Comparison of ENCODE assay signal across 9 cellular contexts in the genomic region with DNA sequence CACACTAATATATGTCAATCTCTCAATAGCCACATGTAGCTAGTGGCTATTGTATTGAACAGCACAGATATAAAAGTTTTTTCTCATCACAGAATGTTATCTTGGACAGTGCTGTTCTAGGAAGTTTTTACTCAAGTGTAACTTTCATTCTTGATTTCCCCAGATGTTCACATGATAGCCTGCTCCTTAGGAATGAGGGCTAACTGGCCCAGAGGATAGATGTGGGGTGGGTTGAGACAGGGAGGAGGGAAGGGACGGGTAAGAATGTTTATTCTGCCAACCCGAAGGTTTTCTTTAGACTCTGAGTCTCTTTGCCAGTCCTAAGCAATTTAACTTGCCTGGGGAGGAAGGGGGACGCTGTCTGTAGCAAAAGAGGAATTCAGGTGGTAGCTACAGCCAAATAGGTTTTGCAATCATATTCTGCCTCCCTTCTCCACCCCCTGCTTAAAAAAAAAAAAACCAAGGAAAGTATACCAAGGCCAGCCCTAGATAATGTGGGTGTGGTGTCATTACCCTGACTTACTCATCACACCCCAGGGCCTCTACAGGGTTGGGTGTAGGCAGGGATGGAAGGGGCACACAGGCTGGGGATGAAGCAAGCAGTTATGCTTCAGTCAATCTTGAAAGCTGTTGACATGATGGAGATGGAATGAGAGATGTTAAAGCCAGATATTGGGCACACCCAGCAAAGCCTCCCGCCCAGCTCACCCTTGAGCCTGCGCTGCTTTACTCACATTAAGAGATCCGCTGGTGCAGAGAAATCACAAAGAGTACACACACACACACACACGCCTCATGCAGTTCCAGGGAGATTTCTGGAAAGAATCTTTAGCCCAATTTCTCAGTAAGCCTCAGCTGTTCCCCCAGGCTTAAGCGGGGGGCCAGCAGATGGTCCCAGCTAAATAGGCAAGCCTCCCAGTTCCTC. TPM values are rescaled to one million over a fixed set of nuclear protein-coding genes. Genes with fewer than 3 reads are reported as not detected.
DNase-seq lines count a peak whose midpoint lies in the region; ATAC-seq and TF ChIP-seq lines count a peak whose summit lies in the region.
"Had no signal": no experiment of that assay in that cellular context is flagged by ENCODE, and none has a peak within 500 bp of the region (broad histone marks: within the 10 kb centered on the region; RNA-seq: fewer than 3 reads in every experiment).

No MANE protein-coding gene starts in this region.

- H3K4me1 ChIP-seq in adipocyte (ENCODE audit: control insufficient read depth, insufficient read depth, low read length) (peaks cover 56% of the 10 kb centered on the region), upper lobe of right lung (peaks cover 56% of the 10 kb centered on the region), A673 (ENCODE audit: insufficient read depth, low read length, poor library complexity, severe bottlenecking) (no peaks in the 10 kb centered on the region)

- no peaks in the 10 kb centered on the region for H3K27me3 ChIP-seq in adipocyte (replicated peaks; ENCODE audit: control insufficient read depth, insufficient read depth, low read length)
- H3K27me3 ChIP-seq in upper lobe of right lung: no peaks in the 10 kb centered on the region
- peaks cover 14% of the 10 kb centered on the region for H3K27me3 ChIP-seq in A673 (replicated peaks; ENCODE audit: insufficient read depth, low read depth, low read length, poor library complexity)

- H3K36me3 ChIP-seq in adipocyte (ENCODE audit: control insufficient read depth, insufficient read depth, low read length, severe bottlenecking) (no peaks in the 10 kb centered on the region), upper lobe of right lung (no peaks in the 10 kb centered on the region), A673 (ENCODE audit: insufficient read depth, low read length, poor library complexity, severe bottlenecking) (no peaks in the 10 kb centered on the region)

- no peak overlapping the region for H3K4me3 Mint-ChIP-seq in activated CD4-positive, alpha-beta T cell treated with anti-CD3 and anti-CD28 coated beads for 36 hours
- no peak overlapping the region for H3K4me3 Mint-ChIP-seq in activated CD8-positive, alpha-beta memory T cell treated with anti-CD3 and anti-CD28 coated beads, Interleukin-2, amount 10 ng/mL, durations not matched to agents 7 days and 5 days
- H3K4me3 Mint-ChIP-seq: CD4-positive, CD25-positive, alpha-beta regulatory T cell had no signal

- peak overlapping the region; percentile 13 for H3K9ac ChIP-seq in adipocyte (ENCODE audit: low read length)

- TF ChIP-seq CTCF in upper lobe of right lung (IDR thresholded peaks at IDR 0.05) (no peak), A673 (conservative IDR thresholded peaks at IDR 0.05; ENCODE audit: low read depth, low read length) (no peak)

- H3K27ac Mint-ChIP-seq in activated CD4-positive, alpha-beta T cell treated with anti-CD3 and anti-CD28 coated beads for 36 hours: no peak overlapping the region
- H3K27ac Mint-ChIP-seq in activated CD8-positive, alpha-beta memory T cell treated with anti-CD3 and anti-CD28 coated beads, Interleukin-2, amount 10 ng/mL, durations not matched to agents 7 days and 5 days: no peak overlapping the region

- H3K9me3 ChIP-seq in adipocyte (ENCODE audit: control insufficient read depth, low read length): no peaks in the 10 kb centered on the region
- H3K9me3 ChIP-seq in upper lobe of right lung: no peaks in the 10 kb centered on the region
- no peaks in the 10 kb centered on the region for H3K9me3 ChIP-seq in A673 (ENCODE audit: low read depth, low read length, poor library complexity, severe bottlenecking)

- DNase-seq in activated CD4-positive, alpha-beta T cell treated with anti-CD3 and anti-CD28 coated beads for 36 hours: peak; percentile 30
- no peak for DNase-seq in activated CD4-positive, alpha-beta T cell treated with anti-CD3 and anti-CD28 coated beads, Interleukin-2, amount 50 U/mL, for 48 hours
- peak; percentile 98 for DNase-seq in adipocyte (ENCODE audit: low read depth)
- peak; percentile 88 for DNase-seq in islet precursor cell
- DNase-seq in upper lobe of right lung: no peak
- DNase-seq in A673 (ENCODE audit: low spot score): no peak
- no peak for DNase-seq in activated CD8-positive, alpha-beta memory T cell treated with anti-CD3 and anti-CD28 coated beads, Interleukin-2, amount 10 ng/mL, durations not matched to agents 7 days and 5 days
- DNase-seq: CD4-positive, CD25-positive, alpha-beta regulatory T cell had no signal

- H3K9me3 Mint-ChIP-seq in activated CD4-positive, alpha-beta T cell treated with anti-CD3 and anti-CD28 coated beads for 36 hours (ENCODE audit: low read depth): no peaks in the 10 kb centered on the region
- no peaks in the 10 kb centered on the region for H3K9me3 Mint-ChIP-seq in activated CD8-positive, alpha-beta memory T cell treated with anti-CD3 and anti-CD28 coated beads, Interleukin-2, amount 10 ng/mL, durations not matched to agents 7 days and 5 days (ENCODE audit: low read depth)
- H3K9me3 Mint-ChIP-seq: CD4-positive, CD25-positive, alpha-beta regulatory T cell had no signal

- H3K4me3 ChIP-seq in adipocyte (ENCODE audit: low read length) (no peak overlapping the region), upper lobe of right lung (no peak overlapping the region), A673 (ENCODE audit: low read depth, low read length, poor library complexity, severe bottlenecking) (no peak overlapping the region)

- ATAC-seq in activated CD4-positive, alpha-beta T cell treated with anti-CD3 and anti-CD28 coated beads for 36 hours: peak; percentile 90
- ATAC-seq in upper lobe of right lung (peak; percentile 86), HG02678 (IDR thresholded peaks at IDR 0.05; ENCODE audit: unreplicated experiment) (no peak)
- ATAC-seq in activated CD8-positive, alpha-beta memory T cell treated with anti-CD3 and anti-CD28 coated beads, Interleukin-2, amount 10 ng/mL, durations not matched to agents 7 days and 5 days: no peak

- BruUV-seq in A673 (replicated peaks; lab: Mats Ljungman, UMichigan): no TSS peak

- H3K4me1 Mint-ChIP-seq in activated CD4-positive, alpha-beta T cell treated with anti-CD3 and anti-CD28 coated beads for 36 hours: peaks cover 6% of the 10 kb centered on the region
- H3K4me1 Mint-ChIP-seq in activated CD8-positive, alpha-beta memory T cell treated with anti-CD3 and anti-CD28 coated beads, Interleukin-2, amount 10 ng/mL, durations not matched to agents 7 days and 5 days: peaks cover 21% of the 10 kb centered on the region

- intact Hi-C loops in activated CD4-positive, alpha-beta T cell treated with anti-CD3 and anti-CD28 coated beads for 36 hours (cut with DNase I, micrococcal nuclease): no loop called here
- intact Hi-C loops in upper lobe of right lung (cut with DNase I): no loop called here
- intact Hi-C loops in A673 (cut with micrococcal nuclease; ENCODE audit: unreplicated experiment): no loop called here

- peak overlapping the region; percentile 56 for H3K27ac ChIP-seq in upper lobe of right lung
- no peak overlapping the region for H3K27ac ChIP-seq in A673 (ENCODE audit: low read depth, low read length, poor library complexity, severe bottlenecking)

- peaks cover 7% of the 10 kb centered on the region for H3K27me3 Mint-ChIP-seq in activated CD4-positive, alpha-beta T cell treated with anti-CD3 and anti-CD28 coated beads for 36 hours
- peaks cover 23% of the 10 kb centered on the region for H3K27me3 Mint-ChIP-seq in activated CD8-positive, alpha-beta memory T cell treated with anti-CD3 and anti-CD28 coated beads, Interleukin-2, amount 10 ng/mL, durations not matched to agents 7 days and 5 days
- H3K27me3 Mint-ChIP-seq: CD4-positive, CD25-positive, alpha-beta regulatory T cell had no signal

- POLR2A ChIA-PET in activated CD4-positive, alpha-beta T cell treated with anti-CD3 and anti-CD28 coated beads for 36 hours (lab: Charles Lee): no interaction called here
- POLR2A ChIA-PET in A673 (lab: Charles Lee; ENCODE audit: low non-redundant PET): no interaction called here

- CTCF ChIA-PET in activated CD4-positive, alpha-beta T cell treated with anti-CD3 and anti-CD28 coated beads for 36 hours (lab: Charles Lee): interaction anchor here (0.6 kb wide), 1 partner anchor 161 kb away, joined by 3 read pairs; no protein-coding TSS in a partner anchor
- CTCF ChIA-PET in A673 (lab: Charles Lee): no interaction called here
- CTCF ChIA-PET in activated CD8-positive, alpha-beta memory T cell treated with anti-CD3 and anti-CD28 coated beads, Interleukin-2, amount 10 ng/mL, durations not matched to agents 7 days and 5 days (lab: Charles Lee): interaction anchor here (0.7 kb wide), 1 partner anchor 162 kb away, joined by 3 read pairs; no protein-coding TSS in a partner anchor

- H3K36me3 Mint-ChIP-seq in activated CD4-positive, alpha-beta T cell treated with anti-CD3 and anti-CD28 coated beads for 36 hours (ENCODE audit: low read depth): no peaks in the 10 kb centered on the region
- H3K36me3 Mint-ChIP-seq in activated CD8-positive, alpha-beta memory T cell treated with anti-CD3 and anti-CD28 coated beads, Interleukin-2, amount 10 ng/mL, durations not matched to agents 7 days and 5 days: no peaks in the 10 kb centered on the region
- H3K36me3 Mint-ChIP-seq: CD4-positive, CD25-positive, alpha-beta regulatory T cell had no signal

RNA-seq across cellular contexts. Expression of a gene that starts 59.9 kb away (rescaled TPM):
- total RNA-seq in activated CD4-positive, alpha-beta T cell treated with anti-CD3 and anti-CD28 coated beads for 36 hours: under 1 TPM in 1 of 2 experiments, not detected in 1; 0.04 TPM
- total RNA-seq in upper lobe of right lung (98.5 TPM), A673 (2021) (0.06 TPM in 1 of 2 replicates, not detected in the other)
- under 1 TPM; 0.15 to 0.26 TPM for total RNA-seq in activated CD8-positive, alpha-beta memory T cell treated with anti-CD3 and anti-CD28 coated beads, Interleukin-2, amount 10 ng/mL, durations not matched to agents 7 days and 5 days

Comparison
In these comparisons a context has a peak if more than half of its experiments do, and no peak if none do; other contexts are left out.
1. DNase-seq: peak in activated CD4-positive, alpha-beta T cell treated with anti-CD3 and anti-CD28 coated beads for 36 hours (single experiment), adipocyte (single experiment) and islet precursor cell (single experiment); none in activated CD4-positive, alpha-beta T cell treated with anti-CD3 and anti-CD28 coated beads, Interleukin-2, amount 50 U/mL, for 48 hours (0 of 2), upper lobe of right lung (single experiment), A673 (single experiment) and activated CD8-positive, alpha-beta memory T cell treated with anti-CD3 and anti-CD28 coated beads, Interleukin-2, amount 10 ng/mL, durations not matched to agents 7 days and 5 days (single experiment).
2. ATAC-seq: peak in activated CD4-positive, alpha-beta T cell treated with anti-CD3 and anti-CD28 coated beads for 36 hours (single experiment) and upper lobe of right lung (single experiment); none in activated CD8-positive, alpha-beta memory T cell treated with anti-CD3 and anti-CD28 coated beads, Interleukin-2, amount 10 ng/mL, durations not matched to agents 7 days and 5 days (single experiment) and HG02678 (single experiment).
3. RNA of a gene that starts 59.9 kb away (total RNA-seq): 98.5 TPM in upper lobe of right lung (single experiment); 0.15 to 0.26 TPM in activated CD8-positive, alpha-beta memory T cell treated with anti-CD3 and anti-CD28 coated beads, Interleukin-2, amount 10 ng/mL, durations not matched to agents 7 days and 5 days, 0.06 TPM in A673 and 0.04 TPM in activated CD4-positive, alpha-beta T cell treated with anti-CD3 and anti-CD28 coated beads for 36 hours; every median in the first group is over 10 times any median in the second.